ENCODE assay signal across 17 cellular contexts in genomic region chr5:123483446-123484077, GRCh38. TPM values are rescaled to one million over a fixed set of nuclear protein-coding genes. Genes with fewer than 3 reads are reported as not detected.
DNase-seq lines count a peak whose midpoint lies in the region; ATAC-seq, FAIRE-seq and TF ChIP-seq lines count a peak whose summit lies in the region.
"Had no signal": no experiment of that assay in that cellular context is flagged by ENCODE, and none has a peak within 500 bp of the region (broad histone marks: within the 10 kb centered on the region; RNA-seq: fewer than 3 reads in every experiment).

No MANE protein-coding gene starts in this region.

- H3K27ac ChIP-seq in HepG2 (ENCODE audit: extremely low read length, insufficient read depth, low read length) (no peak overlapping the region), tibial nerve (no peak overlapping the region)
- H3K27ac ChIP-seq: BLaER1 treated with 17β-estradiol and CSF1 and Interleukin-3, amounts not matched to agents 10 nM and 100 nM had no signal

- TF ChIP-seq POLR2A in HepG2 (IDR thresholded peaks at IDR 0.05; ENCODE audit: insufficient read depth in 1 of 2, low read depth in 2 of 2, low read length in 2 of 2) (no peak), tibial nerve (IDR thresholded peaks at IDR 0.05) (no peak)

- intact Hi-C loops in HepG2 (cut with micrococcal nuclease; ENCODE audit: unreplicated experiment), result no loop called here

- H3K79me2 ChIP-seq in HepG2 (ENCODE audit: insufficient read depth, low read length), result no peaks in the 10 kb centered on the region

- TF ChIP-seq CTCF in chondrocyte (IDR thresholded peaks at IDR 0.05) (no peak), HepG2 (CRISPR knock-in tag; IDR thresholded peaks at IDR 0.05) (no peak), tibial nerve (IDR thresholded peaks at IDR 0.05) (no peak)

- no peak overlapping the region for H3K9ac ChIP-seq in HepG2 (ENCODE audit: insufficient read depth, low read depth, low read length)
- H3K9ac ChIP-seq: BLaER1 treated with 17β-estradiol and CSF1 and Interleukin-3, amounts not matched to agents 10 nM and 100 nM had no signal

- H3K36me3 ChIP-seq in HepG2 (replicated peaks in 1 of 2; ENCODE audit: control insufficient read depth in 1 of 2, insufficient read depth in 2 of 2, low read length in 2 of 2), result no peaks in the 10 kb centered on the region
- H3K36me3 ChIP-seq in tibial nerve, result no peaks in the 10 kb centered on the region
- H3K36me3 ChIP-seq: BLaER1 treated with 17β-estradiol and CSF1 and Interleukin-3, amounts not matched to agents 10 nM and 100 nM had no signal

- no peak overlapping the region for H2AFZ ChIP-seq in HepG2 (ENCODE audit: low read length)

- H3K4me3 ChIP-seq in HepG2 (replicated peaks in 1 of 3; ENCODE audit: insufficient read depth in 1 of 3, low read depth in 2 of 3, low read length in 3 of 3), result no peak overlapping the region
- H3K4me3 ChIP-seq in tibial nerve, result no peak overlapping the region
- H3K4me3 ChIP-seq: BLaER1 treated with 17β-estradiol and CSF1 and Interleukin-3, amounts not matched to agents 10 nM and 100 nM had no signal

- no peak for TF ChIP-seq EP300 in HepG2 (IDR thresholded peaks at IDR 0.05; ENCODE audit: low read depth in 2 of 2, low read length in 2 of 2)
- TF ChIP-seq EP300 in HepG2 (CRISPR knock-in tag; IDR thresholded peaks at IDR 0.05; ENCODE audit: borderline replicate concordance), result no peak
- TF ChIP-seq EP300 in tibial nerve (IDR thresholded peaks at IDR 0.05), result no peak

- peaks cover 62% of the 10 kb centered on the region for H3K4me1 Mint-ChIP-seq in chondrocyte (ENCODE audit: low read depth)

- no peak overlapping the region for H3K4me2 ChIP-seq in HepG2 (ENCODE audit: low read depth, low read length)
- H3K4me2 ChIP-seq: BLaER1 treated with 17β-estradiol and CSF1 and Interleukin-3, amounts not matched to agents 10 nM and 100 nM had no signal

- DNase-seq in chondrocyte (ENCODE audit: low spot score), result no peak
- DNase-seq in HepG2 (ENCODE audit: low spot score), result no peak
- peak; percentile 54 for DNase-seq in myocyte (ENCODE audit: low read depth)
- DNase-seq in cerebellar nuclear complex (lab: John Stamatoyannopoulos, UW), result no peak
- DNase-seq in tibial nerve (ENCODE audit: low spot score in 2 of 2), result no peak
- DNase-seq in NCI-H1417 (lab: John Stamatoyannopoulos, UW), result no peak
- DNase-seq in islet precursor cell, result no peak
- DNase-seq: Calu3; CD8-positive, alpha-beta T cell; DMS79 treated with DMSO at 0.1 percent for 48 hours; GF-D8; GOT3; H7; HFFc6 had no signal

- no peaks in the 10 kb centered on the region for H4K20me1 ChIP-seq in HepG2 (ENCODE audit: insufficient read depth, low read length)
- H4K20me1 ChIP-seq: BLaER1 treated with 17β-estradiol and CSF1 and Interleukin-3, amounts not matched to agents 10 nM and 100 nM had no signal

- BruUV-seq in HepG2 (replicated peaks; lab: Mats Ljungman, UMichigan), result no TSS peak

- peak overlapping the region; percentile 45 for H3K27ac Mint-ChIP-seq in chondrocyte (ENCODE audit: unreplicated experiment)
- H3K27ac Mint-ChIP-seq: CD8-positive, alpha-beta T cell; HFFc6 had no signal

- no peak for FAIRE-seq in HepG2 (lab: Jason Lieb, UNC)
- FAIRE-seq: A204.1 had no signal

- H3K27me3 ChIP-seq in HepG2 (ENCODE audit: control insufficient read depth in 1 of 2, insufficient read depth in 2 of 2, low read length in 2 of 2), result no peaks in the 10 kb centered on the region
- H3K27me3 ChIP-seq in tibial nerve, result no peaks in the 10 kb centered on the region
- H3K27me3 ChIP-seq: BLaER1 treated with 17β-estradiol and CSF1 and Interleukin-3, amounts not matched to agents 10 nM and 100 nM had no signal

- no peak for TF ChIP-seq RAD21 in HepG2 (CRISPR knock-in tag; IDR thresholded peaks at IDR 0.05)

- H3K4me3 Mint-ChIP-seq in chondrocyte (ENCODE audit: unreplicated experiment), result no peak overlapping the region
- H3K4me3 Mint-ChIP-seq: CD8-positive, alpha-beta T cell; HFFc6 had no signal

- H3K9me3 ChIP-seq in HepG2 (ENCODE audit: low read length) (no peaks in the 10 kb centered on the region), tibial nerve (no peaks in the 10 kb centered on the region)
- H3K9me3 ChIP-seq: BLaER1 treated with 17β-estradiol and CSF1 and Interleukin-3, amounts not matched to agents 10 nM and 100 nM had no signal

- POLR2A ChIA-PET in HepG2 (lab: Yijun Ruan, JAX), result no interaction called here

- no peaks in the 10 kb centered on the region for H3K9me3 Mint-ChIP-seq in chondrocyte (ENCODE audit: low read depth)
- H3K9me3 Mint-ChIP-seq: CD8-positive, alpha-beta T cell; HFFc6 had no signal

- in situ Hi-C loops in HepG2 (cut with HindIII; ENCODE audit: extremely low pct_ligation_motif_present, low pct_unique_long_range_greater_than_20kb), result no loop called here

- H3K4me1 ChIP-seq in HepG2 (ENCODE audit: insufficient read depth, low read length) (no peaks in the 10 kb centered on the region), tibial nerve (peaks cover 0 to 30% (median 3%) of the 10 kb centered on the region in 4 donors)
- H3K4me1 ChIP-seq: BLaER1 treated with 17β-estradiol and CSF1 and Interleukin-3, amounts not matched to agents 10 nM and 100 nM had no signal

- CTCF ChIA-PET in HepG2 (lab: Yijun Ruan, JAX; ENCODE audit: low intra/inter-chr PET ratio, low total read pairs), result no interaction called here

- no peaks in the 10 kb centered on the region for H3K27me3 Mint-ChIP-seq in chondrocyte (ENCODE audit: low read depth)

- no peaks in the 10 kb centered on the region for H3K36me3 Mint-ChIP-seq in chondrocyte (ENCODE audit: low read depth)
- H3K36me3 Mint-ChIP-seq: CD8-positive, alpha-beta T cell had no signal

- no peak for ATAC-seq in HepG2
- ATAC-seq: CD8-positive, alpha-beta T cell; HCT116 had no signal

TF ChIP-seq in HepG2, 621 proteins besides CTCF, POLR2A, EP300 and RAD21:
- TF ChIP-seq LRRFIP1 (CRISPR knock-in tag; conservative IDR thresholded peaks at IDR 0.05) (no peak), KAT2B (IDR thresholded peaks at IDR 0.05; ENCODE audit: borderline replicate concordance, low read depth, low read length) (peak; percentile 58; the same call in 1 of the 2 replicates)

RNA-seq across cellular contexts. Expression of gene CSNK1G3, which starts 28.4 kb away (rescaled TPM):
- 39.4 to 46.6 TPM (median 42.2 TPM) in 3 replicates for total RNA-seq in chondrocyte
- 31.5 and 35.4 TPM in 2 replicates for total RNA-seq in HepG2 (2016; rRNA removed; fragmentation: Illumina TruSeq; extraction: Trizol)
- total RNA-seq in HepG2 (2016; cell fraction: cytosol; rRNA removed; fragmentation: Illumina TruSeq; extraction: Trizol; ENCODE audit: low read depth), result 97.8 and 110 TPM in 2 replicates
- 29.7 and 30.5 TPM in 2 replicates for total RNA-seq in HepG2 (2016; cell fraction: insoluble cytoplasmic fraction; rRNA removed; fragmentation: Illumina TruSeq; extraction: Trizol)
- total RNA-seq in HepG2 (2016; cell fraction: membrane; rRNA removed; fragmentation: Illumina TruSeq; extraction: Trizol), result 52.6 and 53.8 TPM in 2 replicates
- 22.9 and 25.8 TPM in 2 replicates for total RNA-seq in HepG2 (2016; cell fraction: nucleus; rRNA removed; fragmentation: Illumina TruSeq; extraction: Trizol)
- 11.3 and 12.8 TPM in 2 replicates for polyA plus RNA-seq in HepG2 (2011; rRNA removed)
- polyA plus RNA-seq in HepG2 (2011; cell fraction: cytosol; rRNA removed), result 5.5 and 9.1 TPM in 2 replicates
- polyA plus RNA-seq in HepG2 (2011; cell fraction: nucleus; rRNA removed), result 6.0 and 6.6 TPM in 2 replicates
- 17.4 and 18.3 TPM in 2 replicates for polyA plus RNA-seq in HepG2 (2012)
- polyA plus RNA-seq in HepG2 (2016; cell fraction: cytosol; fragmentation: Illumina TruSeq; extraction: Trizol; ENCODE audit: low read depth), result 3.0 and 3.4 TPM in 2 replicates
- 25.8 and 27.6 TPM in 2 replicates for polyA plus RNA-seq in HepG2 (2016; cell fraction: insoluble cytoplasmic fraction; fragmentation: Illumina TruSeq; extraction: Trizol; ENCODE audit: low read depth)
- 11.6 and 12.0 TPM in 2 replicates for polyA plus RNA-seq in HepG2 (2016; cell fraction: membrane; fragmentation: Illumina TruSeq; extraction: Trizol; ENCODE audit: low read depth)
- 15.2 and 15.7 TPM in 2 replicates for polyA plus RNA-seq in HepG2 (2016; cell fraction: nucleus; fragmentation: Illumina TruSeq; extraction: Trizol; ENCODE audit: insufficient read depth, low read depth)
- polyA minus RNA-seq in HepG2 (2011; rRNA and poly(A)+ RNA removed; ENCODE audit: low replicate concordance), result 12.8 and 14.1 TPM in 2 replicates
- 30.2 and 40.0 TPM in 2 replicates for polyA minus RNA-seq in HepG2 (2011; cell fraction: cytosol; rRNA and poly(A)+ RNA removed)
- 48.9 and 56.9 TPM in 2 replicates for polyA minus RNA-seq in HepG2 (2011; cell fraction: nucleus; rRNA and poly(A)+ RNA removed)
- total RNA-seq in myocyte, result 33.0 and 38.9 TPM in 2 replicates
- polyA plus RNA-seq in myocyte (2012), result 12.6 TPM
- total RNA-seq in tibial nerve, result 10 to 100 TPM; 34.5 to 48.1 (median 39.5) TPM
